ENCODE assay signal across 9 cellular contexts in genomic region chr13:99045396-99045795, GRCh38.
DNase-seq lines count a peak whose midpoint lies in the region; ATAC-seq lines count a peak whose summit lies in the region.
"Had no signal": no experiment of that assay in that cellular context is flagged by ENCODE, and none has a peak within 500 bp of the region (broad histone marks: within the 10 kb centered on the region; RNA-seq: fewer than 3 reads in every experiment).

No MANE protein-coding gene starts in this region.

- H3K9me3 Mint-ChIP-seq in activated T-cell treated with anti-CD3 and anti-CD28 coated beads, Interleukin-2, amount 50 U/mL, for 4 hours: no peaks in the 10 kb centered on the region
- H3K9me3 Mint-ChIP-seq in activated CD8-positive, alpha-beta T cell treated with anti-CD3 and anti-CD28 coated beads, Interleukin-2, amount 10 ng/mL, durations not matched to agents 7 days and 5 days (ENCODE audit: insufficient read depth): no peaks in the 10 kb centered on the region
- no peaks in the 10 kb centered on the region for H3K9me3 Mint-ChIP-seq in stimulated activated naive CD8-positive, alpha-beta T cell treated with anti-CD3 and anti-CD28 coated beads, Interleukin-15, amount 100 ng/mL, for 72 hours

- H3K4me3 Mint-ChIP-seq in activated T-cell treated with anti-CD3 and anti-CD28 coated beads, Interleukin-2, amount 50 U/mL, for 4 hours: peak overlapping the region; percentile 70
- H3K4me3 Mint-ChIP-seq in activated CD8-positive, alpha-beta T cell treated with anti-CD3 and anti-CD28 coated beads, Interleukin-2, amount 10 ng/mL, durations not matched to agents 7 days and 5 days: peak overlapping the region; percentile 67
- peak overlapping the region; percentile 48 to 71 for H3K4me3 Mint-ChIP-seq in stimulated activated naive CD8-positive, alpha-beta T cell treated with anti-CD3 and anti-CD28 coated beads, Interleukin-15, amount 100 ng/mL, for 72 hours

- peaks cover 3% of the 10 kb centered on the region for H3K36me3 Mint-ChIP-seq in activated T-cell treated with anti-CD3 and anti-CD28 coated beads, Interleukin-2, amount 50 U/mL, for 4 hours (ENCODE audit: insufficient read depth)
- H3K36me3 Mint-ChIP-seq in activated CD8-positive, alpha-beta T cell treated with anti-CD3 and anti-CD28 coated beads, Interleukin-2, amount 10 ng/mL, durations not matched to agents 7 days and 5 days (ENCODE audit: low read depth): peaks cover 33% of the 10 kb centered on the region

- peaks cover 3% of the 10 kb centered on the region for H3K27me3 Mint-ChIP-seq in activated T-cell treated with anti-CD3 and anti-CD28 coated beads, Interleukin-2, amount 50 U/mL, for 4 hours (ENCODE audit: low read depth)
- H3K27me3 Mint-ChIP-seq in activated CD8-positive, alpha-beta T cell treated with anti-CD3 and anti-CD28 coated beads, Interleukin-2, amount 10 ng/mL, durations not matched to agents 7 days and 5 days (ENCODE audit: low read depth): no peaks in the 10 kb centered on the region
- no peaks in the 10 kb centered on the region for H3K27me3 Mint-ChIP-seq in stimulated activated naive CD8-positive, alpha-beta T cell treated with anti-CD3 and anti-CD28 coated beads, Interleukin-15, amount 100 ng/mL, for 72 hours

- peaks cover 94% of the 10 kb centered on the region for H3K4me1 Mint-ChIP-seq in activated T-cell treated with anti-CD3 and anti-CD28 coated beads, Interleukin-2, amount 50 U/mL, for 4 hours (ENCODE audit: low read depth)
- H3K4me1 Mint-ChIP-seq in activated CD8-positive, alpha-beta T cell treated with anti-CD3 and anti-CD28 coated beads, Interleukin-2, amount 10 ng/mL, durations not matched to agents 7 days and 5 days (ENCODE audit: low read depth): peaks cover 94% of the 10 kb centered on the region
- peaks cover 100% of the 10 kb centered on the region for H3K4me1 Mint-ChIP-seq in stimulated activated naive CD8-positive, alpha-beta T cell treated with anti-CD3 and anti-CD28 coated beads, Interleukin-15, amount 100 ng/mL, for 72 hours

- ATAC-seq in activated T-cell treated with anti-CD3 and anti-CD28 coated beads, Interleukin-2, amount 50 U/mL, for 4 hours: no peak
- no peak for ATAC-seq in activated CD8-positive, alpha-beta T cell treated with anti-CD3 and anti-CD28 coated beads, Interleukin-2, amount 10 ng/mL, durations not matched to agents 7 days and 5 days
- no peak for ATAC-seq in stimulated activated naive CD8-positive, alpha-beta T cell treated with anti-CD3 and anti-CD28 coated beads, Interleukin-15, amount 100 ng/mL, for 72 hours
- no peak for ATAC-seq in HG02610 (IDR thresholded peaks at IDR 0.05; ENCODE audit: unreplicated experiment)

- no peak for DNase-seq in activated T-cell treated with anti-CD3 and anti-CD28 coated beads, Interleukin-2, amount 50 U/mL, for 4 hours
- no peak for DNase-seq in activated T-cell treated with anti-CD3 and anti-CD28 coated beads, Interleukin-2, amount 50 U/mL, for 1 hour
- no peak for DNase-seq in activated CD8-positive, alpha-beta T cell treated with anti-CD3 and anti-CD28 coated beads, Interleukin-2, amount 10 ng/mL, durations not matched to agents 7 days and 5 days
- DNase-seq in fibroblast of gingiva (ENCODE audit: low read depth): peak; percentile 60
- no peak for DNase-seq in stimulated activated naive CD8-positive, alpha-beta T cell treated with anti-CD3 and anti-CD28 coated beads, Interleukin-15, amount 100 ng/mL, for 72 hours
- no peak for DNase-seq in NCI-H2227 treated with DMSO at 0.1 percent for 48 hours (lab: John Stamatoyannopoulos, UW)
- DNase-seq in GM19238 (ENCODE audit: insufficient read length, low spot score): no peak
- DNase-seq: occipital lobe had no signal

- CTCF ChIA-PET in activated CD8-positive, alpha-beta T cell treated with anti-CD3 and anti-CD28 coated beads, Interleukin-2, amount 10 ng/mL, durations not matched to agents 7 days and 5 days (lab: Charles Lee): interaction anchor here (1.3 to 3.5 kb wide), 2 partner anchors 11 to 17 kb away, joined by 5 to 21 read pairs; no protein-coding TSS in a partner anchor

- POLR2A ChIA-PET in activated CD8-positive, alpha-beta T cell treated with anti-CD3 and anti-CD28 coated beads, Interleukin-2, amount 10 ng/mL, durations not matched to agents 7 days and 5 days (lab: Charles Lee): interaction anchor here (0.7 to 1.4 kb wide), 4 partner anchors 11 to 43 kb away, joined by 3 to 6 read pairs (median 4); no protein-coding TSS in a partner anchor

- peak overlapping the region; percentile 93 for H3K27ac Mint-ChIP-seq in activated CD8-positive, alpha-beta T cell treated with anti-CD3 and anti-CD28 coated beads, Interleukin-2, amount 10 ng/mL, durations not matched to agents 7 days and 5 days
- peak overlapping the region in 1 of 2 donors; percentile 75 for H3K27ac Mint-ChIP-seq in stimulated activated naive CD8-positive, alpha-beta T cell treated with anti-CD3 and anti-CD28 coated beads, Interleukin-15, amount 100 ng/mL, for 72 hours
